18 cellular contexts compared by ENCODE assay signal in the genomic region with DNA sequence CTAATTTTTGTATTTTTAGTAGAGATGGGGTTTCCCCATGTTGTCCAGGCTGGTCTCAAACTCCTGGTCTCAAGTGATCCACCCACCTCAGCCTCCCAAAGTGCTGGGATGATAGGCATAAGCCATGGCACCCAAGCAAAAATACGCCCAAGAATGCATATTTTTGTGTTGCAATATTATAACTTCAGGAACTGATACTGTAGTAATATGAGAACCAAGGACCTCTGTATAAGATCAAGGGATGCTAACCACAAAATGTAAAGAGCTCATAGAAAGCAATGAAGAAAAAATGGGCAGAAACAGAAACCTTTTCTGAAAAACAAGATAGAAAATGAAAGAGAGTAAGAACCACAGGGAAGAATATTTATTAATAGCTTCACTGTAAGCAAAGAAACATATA.
"Had no signal": no experiment of that assay in that cellular context is flagged by ENCODE, and none has a peak within 500 bp of the region (broad histone marks: within the 10 kb centered on the region; RNA-seq: fewer than 3 reads in every experiment).

No MANE protein-coding gene starts in this region.

- DNase-seq: Kasumi-1, KG1, MG63, NCI-H1436, NCI-H146, NCI-H1694, NCI-H1930, NCI-H2081, NCI-H2171 treated with DMSO at 0.1 percent for 48 hours, NCI-H2227 treated with DMSO at 0.1 percent for 48 hours, NCI-H446, NCI-H524 treated with DMSO at 0.1 percent for 48 hours, NCI-H526 treated with DMSO at 0.1 percent for 48 hours, NCI-H774, PC-9, SHP77, SIG-M5, SJCRH30 had no signal
